In the genomic region with DNA sequence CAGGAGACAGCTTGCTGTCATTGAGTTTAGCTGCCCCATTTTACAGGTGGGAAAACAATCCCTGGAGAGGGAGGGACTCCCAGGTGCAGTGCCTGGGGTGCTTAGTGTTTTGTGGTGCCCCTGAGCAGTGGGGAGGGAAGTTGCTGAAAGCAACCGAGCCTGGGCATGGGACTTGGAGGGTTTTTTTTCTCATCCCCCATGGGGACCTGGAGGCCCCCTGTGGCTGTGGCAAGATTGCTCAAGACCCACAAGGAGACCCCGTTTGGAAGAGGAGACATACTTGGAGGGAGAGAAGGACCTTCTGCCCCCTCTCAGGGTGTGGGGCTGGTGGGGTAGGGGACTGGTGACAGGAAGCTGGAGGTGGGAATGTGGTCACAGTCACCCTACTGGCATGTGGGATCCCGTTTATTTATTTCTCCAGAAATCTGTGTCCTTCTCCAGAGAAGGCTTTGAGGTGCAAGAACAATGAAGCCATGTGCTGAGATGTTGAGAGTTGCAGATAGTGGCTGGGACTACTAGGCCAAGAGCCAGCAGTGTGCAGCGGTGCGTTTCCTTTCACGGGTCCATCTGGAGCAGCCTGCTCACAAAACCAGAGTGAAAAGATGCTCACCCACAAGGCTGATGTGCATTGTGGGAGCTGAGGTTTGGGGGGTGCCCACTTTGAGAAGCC, we compare ENCODE assay signal across 8 cellular contexts. TPM values are rescaled to one million over a fixed set of nuclear protein-coding genes. Genes with fewer than 3 reads are reported as not detected.
DNase-seq lines count a peak whose midpoint lies in the region; ATAC-seq and TF ChIP-seq lines count a peak whose summit lies in the region.

No MANE protein-coding gene starts in this region.

- TF ChIP-seq CTCF in esophagus squamous epithelium (IDR thresholded peaks at IDR 0.05): no peak
- TF ChIP-seq CTCF in CD8-positive, alpha-beta T cell (IDR thresholded peaks at IDR 0.05): no peak

- no peak overlapping the region for H3K4me3 Mint-ChIP-seq in stimulated activated naive CD8-positive, alpha-beta T cell treated with anti-CD3 and anti-CD28 coated beads, Interleukin-15, Interleukin-2, amounts not matched to agents 100 ng/mL and 50 ng/mL, for 24 hours
- H3K4me3 Mint-ChIP-seq in CD8-positive, alpha-beta T cell: no peak overlapping the region

- H3K36me3 ChIP-seq in esophagus squamous epithelium: no peaks in the 10 kb centered on the region
- no peaks in the 10 kb centered on the region for H3K36me3 ChIP-seq in CD8-positive, alpha-beta T cell (ENCODE audit: insufficient read depth, low read length)

- H3K27ac ChIP-seq in esophagus squamous epithelium (peak overlapping the region in 3 of 4 donors; percentile 1 to 98 (median 33)), caudate nucleus (ENCODE audit: low read depth, low read length) (no peak overlapping the region)
- H3K27ac ChIP-seq in CD8-positive, alpha-beta T cell (ENCODE audit: low read depth, low read length): no peak overlapping the region

- peak overlapping the region; percentile 55 for H3K27ac Mint-ChIP-seq in stimulated activated naive CD8-positive, alpha-beta T cell treated with anti-CD3 and anti-CD28 coated beads, Interleukin-15, Interleukin-2, amounts not matched to agents 100 ng/mL and 50 ng/mL, for 24 hours
- H3K27ac Mint-ChIP-seq in CD8-positive, alpha-beta T cell: no peak overlapping the region

- peaks cover 46% of the 10 kb centered on the region for H3K4me1 Mint-ChIP-seq in stimulated activated naive CD8-positive, alpha-beta T cell treated with anti-CD3 and anti-CD28 coated beads, Interleukin-15, Interleukin-2, amounts not matched to agents 100 ng/mL and 50 ng/mL, for 24 hours (ENCODE audit: low read depth)
- peaks cover 37% of the 10 kb centered on the region for H3K4me1 Mint-ChIP-seq in CD8-positive, alpha-beta T cell (ENCODE audit: low read depth)

- no peak for TF ChIP-seq POLR2A in esophagus squamous epithelium (IDR thresholded peaks at IDR 0.05)

- no peaks in the 10 kb centered on the region for H3K27me3 Mint-ChIP-seq in stimulated activated naive CD8-positive, alpha-beta T cell treated with anti-CD3 and anti-CD28 coated beads, Interleukin-15, Interleukin-2, amounts not matched to agents 100 ng/mL and 50 ng/mL, for 24 hours
- no peaks in the 10 kb centered on the region for H3K27me3 Mint-ChIP-seq in CD8-positive, alpha-beta T cell (ENCODE audit: low read depth)

- POLR2A ChIA-PET in CD8-positive, alpha-beta T cell (lab: Charles Lee): no interaction called here

- 19 to 24% methylated on average over 2 of the region's 6 CpGs for WGBS in esophagus squamous epithelium, 2 donors

- no peaks in the 10 kb centered on the region for H3K36me3 Mint-ChIP-seq in stimulated activated naive CD8-positive, alpha-beta T cell treated with anti-CD3 and anti-CD28 coated beads, Interleukin-15, Interleukin-2, amounts not matched to agents 100 ng/mL and 50 ng/mL, for 24 hours (ENCODE audit: low read depth)
- no peaks in the 10 kb centered on the region for H3K36me3 Mint-ChIP-seq in CD8-positive, alpha-beta T cell

- DNase-seq in stimulated activated naive CD8-positive, alpha-beta T cell treated with anti-CD3 and anti-CD28 coated beads, Interleukin-15, Interleukin-2, amounts not matched to agents 100 U/mL and 50 U/mL, for 24 hours: no peak
- DNase-seq in M059J (ENCODE audit: low read depth) (peak; percentile 82), esophagus squamous epithelium (lab: John Stamatoyannopoulos, UW) (no peak), caudate nucleus (lab: John Stamatoyannopoulos, UW) (no peak), germinal center (ENCODE audit: low spot score) (no peak)
- DNase-seq in CD8-positive, alpha-beta T cell: no peak

- no peaks in the 10 kb centered on the region for H3K9me3 Mint-ChIP-seq in stimulated activated naive CD8-positive, alpha-beta T cell treated with anti-CD3 and anti-CD28 coated beads, Interleukin-15, Interleukin-2, amounts not matched to agents 100 ng/mL and 50 ng/mL, for 24 hours
- H3K9me3 Mint-ChIP-seq in CD8-positive, alpha-beta T cell: no peaks in the 10 kb centered on the region

- no peak for ATAC-seq in stimulated activated naive CD8-positive, alpha-beta T cell treated with anti-CD3 and anti-CD28 coated beads, Interleukin-15, Interleukin-2, amounts not matched to agents 100 U/mL and 50 U/mL, for 24 hours
- ATAC-seq in HG02798 (IDR thresholded peaks at IDR 0.05; ENCODE audit: poor library complexity, unreplicated experiment): no peak
- no peak for ATAC-seq in CD8-positive, alpha-beta T cell

- intact Hi-C loops in esophagus squamous epithelium (cut with DNase I): no loop called here
- intact Hi-C loops in CD8-positive, alpha-beta T cell (cut with DNase I, micrococcal nuclease): no loop called here

- peaks cover 58 to 100% (median 67%) of the 10 kb centered on the region in 3 donors for H3K4me1 ChIP-seq in esophagus squamous epithelium
- no peaks in the 10 kb centered on the region for H3K4me1 ChIP-seq in CD8-positive, alpha-beta T cell (ENCODE audit: insufficient read depth, low read length)

- CTCF ChIA-PET in CD8-positive, alpha-beta T cell (lab: Charles Lee): no interaction called here

- H3K4me3 ChIP-seq in esophagus squamous epithelium: no peak overlapping the region
- H3K4me3 ChIP-seq in CD8-positive, alpha-beta T cell (ENCODE audit: low read depth, low read length): no peak overlapping the region

- H3K27me3 ChIP-seq in esophagus squamous epithelium: no peaks in the 10 kb centered on the region
- no peaks in the 10 kb centered on the region for H3K27me3 ChIP-seq in CD8-positive, alpha-beta T cell (ENCODE audit: insufficient read depth, low read length)

- no peaks in the 10 kb centered on the region for H3K9me3 ChIP-seq in esophagus squamous epithelium
- no peaks in the 10 kb centered on the region for H3K9me3 ChIP-seq in CD8-positive, alpha-beta T cell (ENCODE audit: low read length)

RNA-seq across cellular contexts. Expression of gene ZMIZ1, which starts 21.5 kb away (rescaled TPM):
- total RNA-seq in M059J (2014; rRNA removed; shearing (Covaris generic)): 21.9 and 47.2 TPM in 2 replicates
- total RNA-seq in esophagus squamous epithelium: 10 to 100 TPM; 28.2 to 79.5 (median 40.4) TPM
- 10 to 100 TPM; 10.1 to 10.8 TPM for total RNA-seq in CD8-positive, alpha-beta T cell

Comparison
In these comparisons a context has a peak if more than half of its experiments do, and no peak if none do; other contexts are left out.
1. H3K27ac ChIP-seq: peak in esophagus squamous epithelium (3 of 4); none in caudate nucleus (single experiment) and CD8-positive, alpha-beta T cell (single experiment).